ENCODE assay signal across 26 cellular contexts in the genomic region with DNA sequence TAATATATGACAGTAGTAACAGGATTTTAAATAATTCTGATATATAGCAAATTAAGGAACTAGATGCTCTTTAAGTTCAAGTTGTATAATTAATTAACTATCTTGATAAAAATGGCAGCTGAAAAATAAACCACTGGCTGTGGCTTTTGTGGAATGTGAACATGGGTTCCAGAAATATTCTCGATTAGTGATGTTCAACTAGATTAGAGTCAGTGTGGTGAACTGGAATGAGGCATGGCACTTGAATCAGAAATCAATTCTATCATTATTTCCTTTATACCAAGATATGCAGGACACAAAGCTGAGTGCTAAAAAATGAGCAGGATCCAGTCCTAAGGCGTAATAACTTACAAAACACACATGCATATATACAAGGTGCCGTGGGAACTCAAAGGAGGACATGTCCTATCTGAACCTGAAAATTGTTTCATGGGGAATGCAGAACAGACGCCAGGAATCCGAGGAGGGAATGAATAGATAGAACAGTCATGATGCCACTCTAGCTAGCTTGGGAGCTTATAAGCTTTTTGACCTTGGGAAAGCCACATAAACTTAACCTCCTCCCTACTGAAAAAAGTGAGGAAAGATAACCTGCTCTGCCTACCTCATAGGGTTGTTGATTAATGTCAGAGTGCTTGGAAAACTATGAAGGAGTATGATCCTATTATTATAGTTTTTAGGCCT.
"Had no signal": no experiment of that assay in that cellular context is flagged by ENCODE, and none has a peak within 500 bp of the region (broad histone marks: within the 10 kb centered on the region; RNA-seq: fewer than 3 reads in every experiment).

No MANE protein-coding gene starts in this region.

- H3K36me3 ChIP-seq: adrenal gland, cardiac muscle cell had no signal

- H3K27ac ChIP-seq: adrenal gland, cardiac muscle cell, Peyer's patch had no signal

- H3K4me1 ChIP-seq: adrenal gland, Peyer's patch had no signal

- ATAC-seq: activated CD4-positive, alpha-beta T cell treated with anti-CD3 and anti-CD28 coated beads for 36 hours; activated CD4-positive, CD25-positive, alpha-beta regulatory T cell treated with anti-CD3 and anti-CD28 coated beads, Interleukin-2, amount 50 U/mL, for 24 hours; activated CD8-positive, alpha-beta T cell treated with anti-CD3 and anti-CD28 coated beads, Interleukin-2, amount 10 ng/mL, durations not matched to agents 7 days and 5 days; activated naive CD4-positive, alpha-beta T cell treated with anti-CD3 and anti-CD28 coated beads, Interleukin-2, amount 50 U/mL, for 72 hours; WTC11 had no signal

- H3K4me3 ChIP-seq: adrenal gland, cardiac muscle cell, Peyer's patch had no signal

- H3K9me3 ChIP-seq: adrenal gland, Peyer's patch had no signal

- H3K27me3 ChIP-seq: adrenal gland, cardiac muscle cell, Peyer's patch had no signal

- DNase-seq: activated CD4-positive, alpha-beta T cell treated with anti-CD3 and anti-CD28 coated beads for 36 hours; activated CD4-positive, alpha-beta T cell treated with anti-CD3 and anti-CD28 coated beads, Interleukin-2, amount 10 ng/mL, durations not matched to agents 7 days and 5 days; activated CD4-positive, alpha-beta T cell treated with anti-CD3 and anti-CD28 coated beads, Interleukin-2, amount 50 U/mL, for 48 hours; activated CD8-positive, alpha-beta T cell treated with anti-CD3 and anti-CD28 coated beads, Interleukin-2, amount 10 ng/mL, durations not matched to agents 7 days and 5 days; activated gamma-delta T cell treated with Interleukin-2 at 50 U/mL for 16 hours; activated naive CD4-positive, alpha-beta T cell treated with anti-CD3 and anti-CD28 coated beads for 36 hours; activated T-cell treated with anti-CD3 and anti-CD28 coated beads, Interleukin-2, amount 50 U/mL, for 24 hours; adrenal gland; anterior cingulate cortex; Karpas-422; KBM-7; NCI-H1105; NCI-H1417 treated with DMSO at 0.1 percent for 48 hours; NCI-H187 treated with DMSO at 0.1 percent for 48 hours; NCI-H2081; NCI-H2171 treated with DMSO at 0.1 percent for 48 hours; NCI-H2227 treated with DMSO at 0.1 percent for 48 hours; NCI-H446 treated with DMSO at 0.1 percent for 48 hours; NCI-H524; NCI-H69; Peyer's patch; RPMI8226 had no signal
